9 cellular contexts compared by ENCODE assay signal in the genomic region with DNA sequence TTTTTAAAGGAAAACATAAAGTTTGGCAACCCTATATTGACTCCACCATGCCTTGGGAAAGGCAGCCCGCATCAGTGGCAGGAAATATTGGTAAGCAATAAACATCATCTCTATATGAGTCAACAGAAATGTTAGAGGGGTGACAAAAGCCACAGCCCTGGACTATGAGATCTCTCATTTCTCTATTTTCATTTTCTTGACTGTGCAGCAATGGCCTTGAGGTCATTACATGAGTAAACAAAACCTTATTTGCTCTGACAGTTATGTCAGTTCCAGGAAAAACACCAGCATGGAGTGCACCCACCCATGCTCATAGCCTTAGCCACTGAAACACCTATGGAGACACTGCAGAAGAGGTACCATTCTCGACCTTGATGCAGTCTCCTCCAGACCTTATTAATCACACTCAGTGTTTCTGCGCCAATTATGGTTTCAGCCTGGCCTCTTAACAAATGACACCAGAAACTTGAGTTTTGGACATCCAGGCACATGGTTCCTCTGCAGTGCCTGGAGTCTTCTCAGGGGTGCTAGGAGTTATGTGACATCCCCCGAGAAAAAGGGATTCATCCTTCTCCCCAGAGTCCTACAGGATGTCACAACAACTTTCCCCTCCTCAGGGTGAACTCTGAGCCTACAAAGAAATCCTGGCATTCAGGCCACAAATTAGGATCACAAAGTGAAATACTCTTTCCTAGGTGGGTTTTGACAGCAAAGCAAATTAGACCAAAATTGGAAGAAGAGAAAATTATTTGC. TPM values are rescaled to one million over a fixed set of nuclear protein-coding genes. Genes with fewer than 3 reads are reported as not detected.
DNase-seq lines count a peak whose midpoint lies in the region; ATAC-seq and TF ChIP-seq lines count a peak whose summit lies in the region.
"Had no signal": no experiment of that assay in that cellular context is flagged by ENCODE, and none has a peak within 500 bp of the region (broad histone marks: within the 10 kb centered on the region; RNA-seq: fewer than 3 reads in every experiment).

No MANE protein-coding gene starts in this region.

- TF ChIP-seq CTCF in type B pancreatic cell (conservative IDR thresholded peaks at IDR 0.05): no peak

- H3K9me3 Mint-ChIP-seq in type B pancreatic cell: no peaks in the 10 kb centered on the region

- H3K27me3 Mint-ChIP-seq in type B pancreatic cell: no peaks in the 10 kb centered on the region
- H3K27me3 Mint-ChIP-seq: brain had no signal

- no peaks in the 10 kb centered on the region for H3K36me3 Mint-ChIP-seq in type B pancreatic cell
- H3K36me3 Mint-ChIP-seq: brain, immature natural killer cell had no signal

- peak; percentile 98 for ATAC-seq in GM18870 (IDR thresholded peaks at IDR 0.05; ENCODE audit: unreplicated experiment)
- ATAC-seq in GM21717 (IDR thresholded peaks at IDR 0.05; ENCODE audit: unreplicated experiment): peak; percentile 99
- ATAC-seq in HG03521 (IDR thresholded peaks at IDR 0.05; ENCODE audit: unreplicated experiment): peak; percentile 97
- ATAC-seq in left colon: peak; percentile 64

- H3K27ac Mint-ChIP-seq in type B pancreatic cell: no peak overlapping the region
- H3K27ac Mint-ChIP-seq: brain had no signal

- H3K4me1 Mint-ChIP-seq in type B pancreatic cell (ENCODE audit: unreplicated experiment): peaks cover 5% of the 10 kb centered on the region
- H3K4me1 Mint-ChIP-seq: brain, immature natural killer cell had no signal

- no peak for DNase-seq in left colon
- DNase-seq in NCI-H1694 (lab: John Stamatoyannopoulos, UW): no peak
- DNase-seq in type B pancreatic cell (ENCODE audit: extremely low spot score, unreplicated experiment): no peak
- no peak for DNase-seq in SIG-M5 (lab: John Stamatoyannopoulos, UW)
- DNase-seq: immature natural killer cell had no signal

- intact Hi-C loops in left colon (cut with DNase I, micrococcal nuclease): no loop called here

- H3K4me3 Mint-ChIP-seq in type B pancreatic cell: no peak overlapping the region
- H3K4me3 Mint-ChIP-seq: brain had no signal

RNA-seq across cellular contexts. Expression of gene HPGD, which starts 16.0 kb away (rescaled TPM):
- total RNA-seq in left colon: 100 to 1,000 TPM; 205 to 208 TPM
- 16.5 and 32.0 TPM in 2 replicates for total RNA-seq in type B pancreatic cell (ENCODE audit: low replicate concordance)
